Comparison of ENCODE assay signal across 1 cellular context in the genomic region with DNA sequence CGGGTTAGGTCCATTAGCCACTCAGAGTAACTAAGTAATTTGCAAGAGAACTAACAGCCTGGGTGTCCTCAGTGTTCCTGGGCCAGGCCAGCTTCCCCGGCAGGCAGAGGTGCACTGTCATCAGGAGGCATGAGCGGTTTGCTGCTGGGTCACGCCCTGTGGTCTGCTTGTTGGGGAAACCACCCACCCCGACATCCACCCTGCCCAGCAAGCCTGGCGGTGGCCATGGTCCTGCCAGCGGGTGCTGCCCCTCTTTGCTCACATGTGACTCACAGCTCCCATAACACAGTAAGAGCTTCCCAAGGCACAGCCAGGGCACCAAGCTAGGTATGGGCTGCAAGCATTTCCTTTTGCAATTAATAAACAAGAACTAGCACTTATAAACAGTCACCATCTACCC.
TF ChIP-seq lines count a peak whose summit lies in the region.

No MANE protein-coding gene starts in this region.

TF ChIP-seq in IMR-90, 13 proteins besides CTCF, POLR2A, EP300 and RAD21:
- TF ChIP-seq MXI1 (IDR thresholded peaks at IDR 0.05; ENCODE audit: borderline replicate concordance, low read depth, low read length) (no peak), BHLHE40 (IDR thresholded peaks at IDR 0.05; ENCODE audit: low read depth, low read length) (no peak), CEBPB (IDR thresholded peaks at IDR 0.05; ENCODE audit: low read depth, low read length) (no peak), FOS (IDR thresholded peaks at IDR 0.05; ENCODE audit: low read depth, low read length) (no peak), CHD1 (IDR thresholded peaks at IDR 0.05; ENCODE audit: low read depth, low read length) (no peak), MAZ (IDR thresholded peaks at IDR 0.05; ENCODE audit: borderline replicate concordance, low read depth, low read length) (no peak), RFX5 (IDR thresholded peaks at IDR 0.05; ENCODE audit: low read depth, low read length) (no peak)
- TF ChIP-seq, protein P1, sequence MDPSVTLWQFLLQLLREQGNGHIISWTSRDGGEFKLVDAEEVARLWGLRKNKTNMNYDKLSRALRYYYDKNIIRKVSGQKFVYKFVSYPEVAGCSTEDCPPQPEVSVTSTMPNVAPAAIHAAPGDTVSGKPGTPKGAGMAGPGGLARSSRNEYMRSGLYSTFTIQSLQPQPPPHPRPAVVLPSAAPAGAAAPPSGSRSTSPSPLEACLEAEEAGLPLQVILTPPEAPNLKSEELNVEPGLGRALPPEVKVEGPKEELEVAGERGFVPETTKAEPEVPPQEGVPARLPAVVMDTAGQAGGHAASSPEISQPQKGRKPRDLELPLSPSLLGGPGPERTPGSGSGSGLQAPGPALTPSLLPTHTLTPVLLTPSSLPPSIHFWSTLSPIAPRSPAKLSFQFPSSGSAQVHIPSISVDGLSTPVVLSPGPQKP (IDR thresholded peaks at IDR 0.05; ENCODE audit: borderline replicate concordance, low read depth, low read length) = no peak
- TF ChIP-seq, protein P2, sequence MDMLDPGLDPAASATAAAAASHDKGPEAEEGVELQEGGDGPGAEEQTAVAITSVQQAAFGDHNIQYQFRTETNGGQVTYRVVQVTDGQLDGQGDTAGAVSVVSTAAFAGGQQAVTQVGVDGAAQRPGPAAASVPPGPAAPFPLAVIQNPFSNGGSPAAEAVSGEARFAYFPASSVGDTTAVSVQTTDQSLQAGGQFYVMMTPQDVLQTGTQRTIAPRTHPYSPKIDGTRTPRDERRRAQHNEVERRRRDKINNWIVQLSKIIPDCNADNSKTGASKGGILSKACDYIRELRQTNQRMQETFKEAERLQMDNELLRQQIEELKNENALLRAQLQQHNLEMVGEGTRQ (IDR thresholded peaks at IDR 0.05; ENCODE audit: low read depth, low read length) = no peak
